1 cellular context compared by ENCODE assay signal in genomic region chr15:98713585-98714001, GRCh38.
TF ChIP-seq lines count a peak whose summit lies in the region.

No MANE protein-coding gene starts in this region.

TF ChIP-seq in H1, 55 proteins besides CTCF, POLR2A, EP300 and RAD21:
- TF ChIP-seq CHD7 (IDR thresholded peaks at IDR 0.05; ENCODE audit: insufficient replicate concordance, low read length) (no peak), TEAD4 (IDR thresholded peaks at IDR 0.05; ENCODE audit: low read depth, low read length) (no peak), CBX8 (IDR thresholded peaks at IDR 0.05; ENCODE audit: borderline replicate concordance, low read depth, low read length) (no peak), TBP (IDR thresholded peaks at IDR 0.05; ENCODE audit: low read depth, low read length) (no peak), KDM4A (IDR thresholded peaks at IDR 0.05; ENCODE audit: low read depth, low read length, severe bottlenecking) (no peak), CHD2 (IDR thresholded peaks at IDR 0.05; ENCODE audit: low read length) (no peak), ATF2 (IDR thresholded peaks at IDR 0.05; ENCODE audit: low read length) (no peak), NRF1 (IDR thresholded peaks at IDR 0.05; ENCODE audit: low read depth, low read length) (no peak)
